ENCODE assay signal across 8 cellular contexts in genomic region chr19:18203863-18204393, GRCh38. TPM values are rescaled to one million over a fixed set of nuclear protein-coding genes. Genes with fewer than 3 reads are reported as not detected.
DNase-seq lines count a peak whose midpoint lies in the region; ATAC-seq, FAIRE-seq and TF ChIP-seq lines count a peak whose summit lies in the region.

RAB3A (minus strand) TSS chr19:18204042; CDS start chr19:18202740, 1,302 bp downstream.

- peak within 1 kb of the TSS; percentile 100 for H3K27ac ChIP-seq in vagina

- peak in 1 of 3 experiments; percentile 13 for TF ChIP-seq CTCF in vagina (IDR thresholded peaks at IDR 0.05)

- no peaks in the 10 kb centered on the region for H3K9me3 ChIP-seq in vagina

- no peaks in the 10 kb centered on the region for H3K27me3 ChIP-seq in vagina

- intact Hi-C loops in vagina (cut with DNase I), result loop anchor here (10.0 kb wide), 1 partner anchor 51 kb away; a partner anchor contains a TSS

- DNase-seq in GM18507 (ENCODE audit: extremely low spot score, insufficient read length, low read depth), result peak; percentile 95
- DNase-seq in NCI-H2029 treated with DMSO at 0.1 percent for 48 hours (lab: John Stamatoyannopoulos, UW), result peak; percentile 97
- DNase-seq in T1000 (lab: John Stamatoyannopoulos, UW), result peak; percentile 98
- peak; percentile 100 for DNase-seq in astrocyte of the hippocampus (ENCODE audit: low read depth, low spot score)
- peak; percentile 99 for DNase-seq in hepatic stellate cell (ENCODE audit: low spot score)
- DNase-seq in putamen (ENCODE audit: low spot score), result peak; percentile 100
- DNase-seq in vagina (ENCODE audit: extremely low spot score in 2 of 2), result peak; percentile 100

- H3K36me3 ChIP-seq in vagina, result peaks cover 0 to 7% of the 10 kb centered on the region in 2 donors

- peak; percentile 100 for FAIRE-seq in GM18507 (lab: Jason Lieb, UNC)

- H3K4me1 ChIP-seq in vagina, result peaks cover 25% of the 10 kb centered on the region

- ATAC-seq in HG02981 (IDR thresholded peaks at IDR 0.05; ENCODE audit: unreplicated experiment), result peak; percentile 86

- peak within 1 kb of the TSS; percentile 64 to 87 for H3K4me3 ChIP-seq in vagina

- TF ChIP-seq POLR2A in vagina (IDR thresholded peaks at IDR 0.05), result peak in 1 of 2 donors; percentile 60

RNA-seq across cellular contexts. Expression of gene RAB3A, which starts in this region (rescaled TPM):
- total RNA-seq in vagina, result 5.6 TPM

Comparison
In these comparisons a context has a peak if more than half of its experiments do, and no peak if none do; other contexts are left out.
1. Peak in every context shown above with its lines: DNase-seq, ATAC-seq, H3K4me3 ChIP-seq and H3K27ac ChIP-seq.